In genomic region chr3:149120051-149120972, GRCh38 we compare ENCODE assay signal across 8 cellular contexts. TPM values are rescaled to one million over a fixed set of nuclear protein-coding genes. Genes with fewer than 3 reads are reported as not detected.
A peak's percentile ranks its signal among the peaks of the same experiment; 100 is the strongest.
DNase-seq lines count a peak whose midpoint lies in the region; ATAC-seq, FAIRE-seq and TF ChIP-seq lines count a peak whose summit lies in the region.

No MANE protein-coding gene starts in this region.

- in situ Hi-C loops in brain microvascular endothelial cell (cut with HindIII; ENCODE audit: low pct_ligation_motif_present, low sequenced_read_pairs) = no loop called here

- intact Hi-C loops in testis (cut with DNase I; ENCODE audit: low total_unique reads) = loop anchor here (5.0 kb wide), 1 partner anchor 152 kb away; no protein-coding TSS in a partner anchor

- TF ChIP-seq CTCF in BJ (IDR thresholded peaks at IDR 0.05; ENCODE audit: insufficient read depth, low read depth, low read length) = peak; percentile 47; the same call in 1 of the 2 replicates
- peak; percentile 41 for TF ChIP-seq CTCF in brain microvascular endothelial cell (IDR thresholded peaks at IDR 0.05; ENCODE audit: low read depth, low read length, missing control alignments)
- peak; percentile 41 to 47 (median 43) for TF ChIP-seq CTCF in testis (IDR thresholded peaks at IDR 0.05)

- peak; percentile 26 for DNase-seq in BJ (ENCODE audit: low read depth)
- DNase-seq in HS-27A (ENCODE audit: low read depth) = peak; percentile 49
- DNase-seq in NCI-H82 (lab: John Stamatoyannopoulos, UW) = peak; percentile 79
- peak; percentile 31 for DNase-seq in brain microvascular endothelial cell
- no peak for DNase-seq in testis
- DNase-seq in cortex of kidney (lab: John Stamatoyannopoulos, UW) = no peak

- no peaks in the 10 kb centered on the region for H3K9me3 ChIP-seq in testis

- ATAC-seq in GM18867 (IDR thresholded peaks at IDR 0.05; ENCODE audit: unreplicated experiment) = peak; percentile 70

- TF ChIP-seq POLR2A in testis (IDR thresholded peaks at IDR 0.05) = no peak

- H3K27ac ChIP-seq in brain microvascular endothelial cell = no peak overlapping the region
- H3K27ac ChIP-seq in testis = no peak overlapping the region

- no peaks in the 10 kb centered on the region for H3K36me3 ChIP-seq in BJ (ENCODE audit: control insufficient read depth, insufficient read depth, low read length)
- H3K36me3 ChIP-seq in brain microvascular endothelial cell (replicated peaks) = no peaks in the 10 kb centered on the region
- no peaks in the 10 kb centered on the region for H3K36me3 ChIP-seq in testis (ENCODE audit: low read depth, missing control alignments)

- H3K4me1 ChIP-seq in testis = no peaks in the 10 kb centered on the region

- peak; percentile 99 for FAIRE-seq in islet of Langerhans (lab: Jason Lieb, UNC)

- no peaks in the 10 kb centered on the region for H3K27me3 ChIP-seq in BJ (ENCODE audit: control insufficient read depth, insufficient read depth, low read length)
- H3K27me3 ChIP-seq in brain microvascular endothelial cell (replicated peaks) = no peaks in the 10 kb centered on the region
- no peaks in the 10 kb centered on the region for H3K27me3 ChIP-seq in testis

- H3K4me3 ChIP-seq in BJ (ENCODE audit: low read depth, low read length) (no peak overlapping the region), brain microvascular endothelial cell (ENCODE audit: low read depth, low read length) (no peak overlapping the region), testis (no peak overlapping the region)

- CTCF ChIA-PET in BJ (lab: Yijun Ruan, JAX) = interaction anchor here (0.6 to 5.1 kb wide), 33 partner anchors 8 to 649 kb away, joined by 3 to 78 read pairs (median 4); partner anchors contain the start of genes HPS3 and TM4SF18

- POLR2A ChIA-PET in BJ (lab: Charles Lee) = no interaction called here

- WGBS in testis, 2 donors = 28 to 41% methylated on average over 7 of the region's 7 CpGs

RNA-seq across cellular contexts. Expression of gene HPS3, which starts 9.1 kb away (rescaled TPM):
- 14.6 and 20.0 TPM in 2 replicates for polyA plus RNA-seq in BJ (2011; rRNA removed)
- 10.4 and 11.7 TPM in 2 replicates for polyA minus RNA-seq in BJ (2011; rRNA and poly(A)+ RNA removed)
- total RNA-seq in testis = 10 to 100 TPM; 25.8 to 27.8 TPM
- polyA plus RNA-seq in testis (ENCODE audit: insufficient read depth, low read depth, low replicate concordance) = 14.6 TPM

RNA-seq across cellular contexts. Expression of gene HLTF, which starts 34.0 kb away (rescaled TPM):
- 17.3 and 22.0 TPM in 2 replicates for polyA plus RNA-seq in BJ (2011; rRNA removed)
- polyA minus RNA-seq in BJ (2011; rRNA and poly(A)+ RNA removed) = 11.6 and 11.9 TPM in 2 replicates
- 100 to 1,000 TPM; 170 to 200 TPM for total RNA-seq in testis
- 57.3 TPM for polyA plus RNA-seq in testis (ENCODE audit: insufficient read depth, low read depth, low replicate concordance)

Comparison
In these comparisons a context has a peak if more than half of its experiments do, and no peak if none do; other contexts are left out.
1. DNase-seq: peak in BJ (single experiment), HS-27A (single experiment), NCI-H82 (single experiment) and brain microvascular endothelial cell (single experiment); none in testis (single experiment) and cortex of kidney (single experiment).
2. Peak in every context shown above with its lines, with median percentiles within 50 percentile points of each other: CTCF ChIP-seq.